ENCODE assay signal across 8 cellular contexts in the genomic region with DNA sequence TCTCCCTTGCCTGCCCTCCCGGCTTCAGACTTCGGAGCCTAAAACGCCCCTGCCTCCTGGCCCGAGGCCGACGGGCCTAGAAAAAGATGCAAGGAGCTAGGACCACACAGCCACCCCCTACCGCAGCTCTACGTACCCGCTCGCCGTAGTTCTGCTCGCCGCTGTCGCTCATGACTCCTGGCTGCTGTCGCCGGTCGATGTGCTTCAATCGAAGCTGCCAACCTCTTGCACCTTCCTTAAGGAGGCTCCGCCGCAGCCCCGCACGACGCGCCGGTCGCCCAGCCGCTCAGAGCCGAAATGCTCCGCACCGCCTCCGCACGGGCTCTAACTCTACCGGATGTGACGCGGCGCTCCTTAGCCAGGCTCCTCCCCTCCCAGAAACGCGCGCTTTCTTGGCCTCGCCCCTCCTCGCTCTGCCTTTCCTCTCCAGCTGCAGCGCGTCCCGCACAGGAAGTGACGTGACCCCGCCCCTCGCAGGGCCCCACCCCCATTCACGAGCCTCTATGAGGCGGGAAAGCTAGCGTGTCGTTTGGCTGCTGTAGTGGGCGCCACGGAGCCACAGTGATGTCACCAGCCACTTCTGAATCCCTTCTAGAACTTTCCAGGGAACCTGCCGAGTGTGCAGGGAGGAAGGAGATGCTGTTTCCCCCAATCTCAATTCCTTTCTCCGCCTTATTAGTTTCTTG. TPM values are rescaled to one million over a fixed set of nuclear protein-coding genes. Genes with fewer than 3 reads are reported as not detected.
A peak's percentile ranks its signal among the peaks of the same experiment; 100 is the strongest.
DNase-seq lines count a peak whose midpoint lies in the region; ATAC-seq and TF ChIP-seq lines count a peak whose summit lies in the region.

A gene (minus strand): TSS at position 326 of the 686 bp plus-strand sequence. CDS start 154 bp downstream, at position 172.

- H3K9me3 ChIP-seq in osteoblast (ENCODE audit: low read depth, low read length) (no peaks in the 10 kb centered on the region), thoracic aorta (no peaks in the 10 kb centered on the region)

- H3K27me3 ChIP-seq in osteoblast (ENCODE audit: insufficient read depth, low read length) (no peaks in the 10 kb centered on the region), thoracic aorta (replicated peaks; ENCODE audit: insufficient read depth) (no peaks in the 10 kb centered on the region)

- peak; percentile 95 for ATAC-seq in HG02642 (IDR thresholded peaks at IDR 0.05; ENCODE audit: poor library complexity, unreplicated experiment)
- peak; percentile 95 for ATAC-seq in thoracic aorta (ENCODE audit: insufficient number of reproducible peaks, low FRiP score, low read depth)

- no peaks in the 10 kb centered on the region for H3K36me3 ChIP-seq in osteoblast (ENCODE audit: insufficient read depth, low read length)
- H3K36me3 ChIP-seq in thoracic aorta: no peaks in the 10 kb centered on the region

- H3K4me1 ChIP-seq in osteoblast (ENCODE audit: insufficient read depth, low read length): peaks cover 30% of the 10 kb centered on the region
- peaks cover 20 to 25% of the 10 kb centered on the region in 2 donors for H3K4me1 ChIP-seq in thoracic aorta (ENCODE audit: control insufficient read depth in 1 of 2, low read depth in 2 of 2)

- peaks cover 28% of the 10 kb centered on the region for H3K4me1 Mint-ChIP-seq in activated naive CD8-positive, alpha-beta T cell (ENCODE audit: low read depth)

- peaks cover 48% of the 10 kb centered on the region for H4K20me1 ChIP-seq in osteoblast (ENCODE audit: insufficient read depth, low read length)

- H3K27ac ChIP-seq in osteoblast (ENCODE audit: low read depth, low read length) (peak within 1 kb of the TSS; percentile 100), thoracic aorta (peak within 1 kb of the TSS; percentile 97 to 100)

- peak; percentile 99 for DNase-seq in GM12865 (ENCODE audit: low read depth)
- DNase-seq in NCI-H1105 (lab: John Stamatoyannopoulos, UW): peak; percentile 99
- peak; percentile 99 for DNase-seq in SKM-1 treated with dmso at 0.1 percent for 144 hours (lab: John Stamatoyannopoulos, UW; ENCODE audit: unreplicated experiment)
- DNase-seq in glomerular visceral epithelial cell (ENCODE audit: extremely low spot score): peak; percentile 98
- peak; percentile 97 for DNase-seq in osteoblast (ENCODE audit: insufficient read length, low spot score, missing footprints)
- peak; percentile 93 for DNase-seq in thoracic aorta (ENCODE audit: low spot score)

- peak within 1 kb of the TSS; percentile 90 for H3K4me2 ChIP-seq in osteoblast (ENCODE audit: insufficient read depth, low read length)

- peak within 1 kb of the TSS; percentile 99 for H3K4me3 Mint-ChIP-seq in activated naive CD8-positive, alpha-beta T cell

- TF ChIP-seq CTCF in GM12865 (IDR thresholded peaks at IDR 0.05; ENCODE audit: insufficient read depth, low read depth, low read length, missing control alignments) (peak; percentile 11), osteoblast (IDR thresholded peaks at IDR 0.05; ENCODE audit: extremely low read depth, low read depth, low read length) (no peak), thoracic aorta (IDR thresholded peaks at IDR 0.05) (no peak)

- H3K4me3 ChIP-seq in GM12865 (ENCODE audit: low read depth, low read length) (peak within 1 kb of the TSS; percentile 98), osteoblast (ENCODE audit: insufficient read depth, low read length) (peak within 1 kb of the TSS; percentile 96), thoracic aorta (peak within 1 kb of the TSS; percentile 80)

- H3K79me2 ChIP-seq in osteoblast (ENCODE audit: insufficient read depth, low read length): peaks cover 50% of the 10 kb centered on the region

- peak within 1 kb of the TSS; percentile 100 for H3K27ac Mint-ChIP-seq in activated naive CD8-positive, alpha-beta T cell

- peaks cover 4% of the 10 kb centered on the region for H3K9me3 Mint-ChIP-seq in activated naive CD8-positive, alpha-beta T cell (ENCODE audit: low read depth)

- H3K36me3 Mint-ChIP-seq in activated naive CD8-positive, alpha-beta T cell: peaks cover 27% of the 10 kb centered on the region

- peak within 1 kb of the TSS; percentile 97 for H2AFZ ChIP-seq in osteoblast (ENCODE audit: low read length)

- H3K27me3 Mint-ChIP-seq in activated naive CD8-positive, alpha-beta T cell: no peaks in the 10 kb centered on the region

RNA-seq across cellular contexts. Expression of the gene that starts here (rescaled TPM):
- total RNA-seq in osteoblast (95.2 and 111 TPM in 2 replicates), thoracic aorta (100 to 1,000 TPM; 137 to 267 TPM)

Comparison
In these comparisons a context has a peak if more than half of its experiments do, and no peak if none do; other contexts are left out.
1. Peak in every context shown above with its lines: DNase-seq, ATAC-seq, H3K4me3 ChIP-seq and H3K27ac ChIP-seq.